1 cellular context compared by ENCODE assay signal in the genomic region with DNA sequence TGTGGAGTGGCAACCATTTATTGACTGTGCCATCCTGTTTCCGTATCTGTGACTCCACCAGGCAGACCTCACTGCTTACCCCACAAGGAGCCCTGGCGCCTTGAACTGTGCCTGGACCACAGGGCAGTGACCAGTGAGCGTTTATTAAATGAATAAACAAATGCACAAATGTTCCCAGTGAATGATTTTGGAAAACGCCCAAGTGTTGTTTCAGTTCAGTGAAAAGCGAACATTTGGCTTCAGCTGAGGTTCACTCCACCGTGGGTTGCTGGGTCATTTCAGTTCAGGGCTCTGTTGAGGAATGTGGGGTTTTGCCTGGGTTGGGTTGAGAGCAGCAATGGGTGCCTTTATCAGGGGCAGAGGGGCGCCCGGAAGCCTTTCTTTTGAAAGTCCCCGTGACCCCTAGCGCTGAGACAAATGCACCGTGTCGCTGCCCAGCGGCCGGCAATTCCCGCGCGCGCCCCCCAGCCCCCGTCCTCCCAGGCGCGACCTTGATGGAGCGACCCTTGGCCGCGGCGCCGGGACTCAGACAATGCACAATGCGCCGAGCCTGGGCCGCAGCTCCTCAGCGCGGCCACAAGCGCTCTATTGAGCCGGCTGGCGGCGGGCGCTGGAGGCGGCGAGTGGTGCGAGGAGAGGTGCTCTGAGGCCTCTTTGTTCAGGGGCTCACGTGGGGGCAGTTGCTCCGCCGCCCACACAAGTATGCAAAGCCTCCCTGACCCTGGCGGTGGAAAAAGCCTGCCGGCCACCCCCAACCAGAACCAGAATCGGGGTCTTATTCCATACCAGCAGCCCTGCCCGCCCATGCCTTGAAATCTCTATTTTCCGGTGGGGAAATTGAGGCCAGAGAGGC.
TF ChIP-seq lines count a peak whose summit lies in the region.

No MANE protein-coding gene starts in this region.

TF ChIP-seq in GM23338, 12 proteins besides CTCF, POLR2A, EP300 and RAD21 (continued from another document):
- TF ChIP-seq ZNF462 (CRISPR knock-in tag; IDR thresholded peaks at IDR 0.05) (no peak), JUNB (IDR thresholded peaks at IDR 0.05; ENCODE audit: unreplicated experiment) (no peak), ZNF114 (CRISPR knock-in tag; IDR thresholded peaks at IDR 0.05) (no peak), NANOG (IDR thresholded peaks at IDR 0.05; ENCODE audit: borderline replicate concordance) (no peak), ZNF331 (CRISPR knock-in tag; IDR thresholded peaks at IDR 0.05; ENCODE audit: low read depth) (no peak)
